Comparison of ENCODE assay signal across 9 cellular contexts in genomic region chr5:170434953-170435605, GRCh38. TPM values are rescaled to one million over a fixed set of nuclear protein-coding genes. Genes with fewer than 3 reads are reported as not detected.
DNase-seq lines count a peak whose midpoint lies in the region; ATAC-seq and TF ChIP-seq lines count a peak whose summit lies in the region.
"Had no signal": no experiment of that assay in that cellular context is flagged by ENCODE, and none has a peak within 500 bp of the region (broad histone marks: within the 10 kb centered on the region; RNA-seq: fewer than 3 reads in every experiment).

No MANE protein-coding gene starts in this region.

- TF ChIP-seq POLR2A in IMR-90 (IDR thresholded peaks at IDR 0.05; ENCODE audit: low read depth, low read length) (no peak), body of pancreas (IDR thresholded peaks at IDR 0.05) (no peak)

- CTCF ChIA-PET in CD8-positive, alpha-beta memory T cell (lab: Charles Lee) = interaction anchor here (0.6 to 1.7 kb wide), 14 partner anchors 9 to 245 kb away, joined by 3 to 10 read pairs (median 4); no protein-coding TSS in a partner anchor
- CTCF ChIA-PET in IMR-90 (lab: Yijun Ruan, JAX) = interaction anchor here (0.6 to 2.6 kb wide), 7 partner anchors 9 to 200 kb away, joined by 3 to 13 read pairs (median 4); no protein-coding TSS in a partner anchor

- H3K36me3 Mint-ChIP-seq in CD8-positive, alpha-beta memory T cell = peaks cover 0 to 3% (median 0%) of the 10 kb centered on the region in 3 donors

- no peak overlapping the region for H2AK9ac ChIP-seq in IMR-90 (replicated peaks; ENCODE audit: low read depth, low read length, poor library complexity)

- H3K36me3 ChIP-seq in CD8-positive, alpha-beta memory T cell (ENCODE audit: insufficient read depth, low read length) = no peaks in the 10 kb centered on the region
- no peaks in the 10 kb centered on the region for H3K36me3 ChIP-seq in IMR-90 (ENCODE audit: control insufficient read depth, insufficient read depth, low read length)
- H3K36me3 ChIP-seq in body of pancreas (replicated peaks in 1 of 2; ENCODE audit: insufficient read depth in 1 of 2, low read depth in 2 of 2) = no peaks in the 10 kb centered on the region
- no peaks in the 10 kb centered on the region for H3K36me3 ChIP-seq in iPS DF 6.9 (ENCODE audit: control insufficient read depth, insufficient read depth, low read length)

- peaks cover 2 to 14% of the 10 kb centered on the region in 2 donors for H3K27me3 Mint-ChIP-seq in CD8-positive, alpha-beta memory T cell

- WGBS in IMR-90 (ENCODE audit: extremely low coverage in 2 of 2, insufficient read length in 1 of 2), 2 experiments = 11% methylated on average over 5 of the region's 16 CpGs; no CpG with 5 or more reads in 1 of the 2 experiments
- 32 to 42% methylated on average over 12 to 16 of the region's 16 CpGs for WGBS in body of pancreas, 2 donors
- no CpG with 5 or more reads among the region's 16 CpGs for WGBS in iPS DF 6.9 (ENCODE audit: insufficient coverage, insufficient read length)

- peak; percentile 16 to 56 (median 36) for DNase-seq in CD8-positive, alpha-beta memory T cell
- DNase-seq in IMR-90 (peak; percentile 37), T-helper 9 cell (peak; percentile 27), body of pancreas (peak; percentile 61 to 70 (median 64)), iPS DF 6.9 (ENCODE audit: low read depth, low spot score) (peak; percentile 47), NCI-H187 treated with DMSO at 0.1 percent for 48 hours (lab: John Stamatoyannopoulos, UW) (no peak)
- peak; percentile 58 for DNase-seq in stimulated activated CD4-positive, alpha-beta T cell treated with anti-CD3 and anti-CD28 coated beads, Interleukin-12 subunit alpha, Interleukin-12 subunit beta, amount 100 ng/mL, for 4 hours

- peaks cover 0 to 2% (median 0%) of the 10 kb centered on the region in 3 donors for H3K4me1 Mint-ChIP-seq in CD8-positive, alpha-beta memory T cell

- no peak overlapping the region for H3K4me2 ChIP-seq in IMR-90 (ENCODE audit: low read depth, low read length)

- H2BK5ac ChIP-seq in IMR-90 (ENCODE audit: low read depth, low read length, poor library complexity, severe bottlenecking) = no peak overlapping the region

- peak; percentile 96 for TF ChIP-seq CTCF in IMR-90 (conservative IDR thresholded peaks at IDR 0.05; ENCODE audit: low read depth, low read length)
- peak; percentile 89 to 96 (median 92) for TF ChIP-seq CTCF in body of pancreas (IDR thresholded peaks at IDR 0.05)

- no peak overlapping the region for H2BK120ac ChIP-seq in IMR-90 (ENCODE audit: low read depth, low read length)

- no peak overlapping the region for H3K27ac ChIP-seq in CD8-positive, alpha-beta memory T cell (ENCODE audit: low read depth, low read length)
- no peak overlapping the region for H3K27ac ChIP-seq in IMR-90 (ENCODE audit: insufficient read depth, low read length)
- H3K27ac ChIP-seq in body of pancreas = no peak overlapping the region
- no peak overlapping the region for H3K27ac ChIP-seq in iPS DF 6.9 (ENCODE audit: low read length)

- H3K9me1 ChIP-seq in IMR-90 (ENCODE audit: insufficient read depth, low read length) = no peaks in the 10 kb centered on the region

- no peak overlapping the region for H2BK15ac ChIP-seq in IMR-90 (ENCODE audit: low read depth, low read length)

- dilution Hi-C loops in IMR-90 (cut with HindIII; ENCODE audit: low sequenced_read_pairs, unreplicated experiment) = no loop called here

- peak; percentile 97 for TF ChIP-seq RAD21 in IMR-90 (IDR thresholded peaks at IDR 0.05; ENCODE audit: low read length)

- no peak overlapping the region for H2AK5ac ChIP-seq in IMR-90 (ENCODE audit: low read depth, low read length)

- intact Hi-C loops in IMR-90 (cut with micrococcal nuclease) (loop anchor here (1.0 to 10.0 kb wide), 3 partner anchors 188 to 360 kb away; no protein-coding TSS in a partner anchor), body of pancreas (cut with DNase I) (loop anchor here (5.0 kb wide), 1 partner anchor 192 kb away; no protein-coding TSS in a partner anchor)

- no peak overlapping the region for H2BK20ac ChIP-seq in IMR-90 (ENCODE audit: low read depth, low read length)

- in situ Hi-C loops in IMR-90 (cut with MboI; ENCODE audit: low sequenced_read_pairs) = no loop called here

- H3K79me1 ChIP-seq in IMR-90 (ENCODE audit: low read depth in 1 of 2, low read length in 2 of 2) = no peaks in the 10 kb centered on the region

- H3K9ac ChIP-seq in IMR-90 (ENCODE audit: low read depth, low read length) = no peak overlapping the region

- H4K5ac ChIP-seq in IMR-90 (ENCODE audit: low read depth, low read length) = no peak overlapping the region

- POLR2A ChIA-PET in CD8-positive, alpha-beta memory T cell (lab: Charles Lee) = no interaction called here
- POLR2A ChIA-PET in IMR-90 (lab: Charles Lee; ENCODE audit: unreplicated experiment) = no interaction called here

- ATAC-seq in GM19452 (IDR thresholded peaks at IDR 0.05; ENCODE audit: unreplicated experiment) (peak; percentile 80), IMR-90 (ENCODE audit: low read depth) (peak; percentile 99), body of pancreas (peak; percentile 77)

- no peak overlapping the region for H4K8ac ChIP-seq in IMR-90 (ENCODE audit: low read depth in 2 of 2, low read length in 2 of 2)

- H4K91ac ChIP-seq in IMR-90 (ENCODE audit: insufficient read depth, low read depth, low read length) = no peak overlapping the region

- H3K9me3 ChIP-seq in CD8-positive, alpha-beta memory T cell (ENCODE audit: low read length) = no peaks in the 10 kb centered on the region
- H3K9me3 ChIP-seq in IMR-90 (ENCODE audit: control insufficient read depth, insufficient read depth, low read length) (no peaks in the 10 kb centered on the region), body of pancreas (peaks cover 0 to 4% (median 0%) of the 10 kb centered on the region in 3 donors), iPS DF 6.9 (ENCODE audit: control insufficient read depth, insufficient read depth, low read length) (no peaks in the 10 kb centered on the region)

- no peaks in the 10 kb centered on the region for H4K20me1 ChIP-seq in IMR-90 (ENCODE audit: insufficient read depth, low read length)

- peak overlapping the region in 1 of 8 donors; percentile 78 for H3K27ac Mint-ChIP-seq in CD8-positive, alpha-beta memory T cell

- H3K56ac ChIP-seq in IMR-90 (ENCODE audit: extremely low read depth, insufficient read depth, low read length) = no peak overlapping the region

- no peaks in the 10 kb centered on the region for H3K27me3 ChIP-seq in CD8-positive, alpha-beta memory T cell (ENCODE audit: insufficient read depth, low read length, poor library complexity, severe bottlenecking)
- H3K27me3 ChIP-seq in IMR-90 (ENCODE audit: control insufficient read depth, insufficient read depth, low read length) = no peaks in the 10 kb centered on the region; the same call in 1 of the 2 replicates
- H3K27me3 ChIP-seq in body of pancreas = no peaks in the 10 kb centered on the region
- H3K27me3 ChIP-seq in iPS DF 6.9 (ENCODE audit: control insufficient read depth, insufficient read depth, low read length) = no peaks in the 10 kb centered on the region

- H3K4me3 Mint-ChIP-seq in CD8-positive, alpha-beta memory T cell = no peak overlapping the region

- H3K9me3 Mint-ChIP-seq in CD8-positive, alpha-beta memory T cell = no peaks in the 10 kb centered on the region

- H3K18ac ChIP-seq in IMR-90 (ENCODE audit: low read depth, low read length) = no peak overlapping the region

- no peak overlapping the region for H3K4me3 ChIP-seq in CD8-positive, alpha-beta memory T cell (ENCODE audit: low read length)
- no peak overlapping the region for H3K4me3 ChIP-seq in IMR-90 (ENCODE audit: insufficient read depth, low read depth, low read length)
- no peak overlapping the region for H3K4me3 ChIP-seq in body of pancreas
- no peak overlapping the region for H3K4me3 ChIP-seq in iPS DF 6.9 (ENCODE audit: low read length)

- peak overlapping the region; percentile 3 for H2AFZ ChIP-seq in IMR-90 (replicated peaks; ENCODE audit: low read length, poor library complexity)

- no TSS peak for BruUV-seq in IMR-90 (replicated peaks; lab: Mats Ljungman, UMichigan)

- H3K23ac ChIP-seq in IMR-90 (ENCODE audit: low read depth, low read length) = no peak overlapping the region

- no peaks in the 10 kb centered on the region for H3K4me1 ChIP-seq in CD8-positive, alpha-beta memory T cell (ENCODE audit: insufficient read depth, low read length)
- H3K4me1 ChIP-seq in IMR-90 (ENCODE audit: control insufficient read depth, insufficient read depth, low read length) (no peaks in the 10 kb centered on the region), body of pancreas (no peaks in the 10 kb centered on the region), iPS DF 6.9 (ENCODE audit: control insufficient read depth, insufficient read depth, low read length) (peaks cover 6% of the 10 kb centered on the region)

- H3K14ac ChIP-seq in IMR-90 (replicated peaks; ENCODE audit: low read depth, low read length) = no peak overlapping the region

- H3K4ac ChIP-seq in IMR-90 (ENCODE audit: low read depth, low read length) = no peak overlapping the region

TF ChIP-seq in IMR-90, 13 proteins besides CTCF, POLR2A, EP300 and RAD21:
- TF ChIP-seq NFE2L2 (IDR thresholded peaks at IDR 0.05; ENCODE audit: low read depth, low read length) = no peak
- TF ChIP-seq, protein P1, sequence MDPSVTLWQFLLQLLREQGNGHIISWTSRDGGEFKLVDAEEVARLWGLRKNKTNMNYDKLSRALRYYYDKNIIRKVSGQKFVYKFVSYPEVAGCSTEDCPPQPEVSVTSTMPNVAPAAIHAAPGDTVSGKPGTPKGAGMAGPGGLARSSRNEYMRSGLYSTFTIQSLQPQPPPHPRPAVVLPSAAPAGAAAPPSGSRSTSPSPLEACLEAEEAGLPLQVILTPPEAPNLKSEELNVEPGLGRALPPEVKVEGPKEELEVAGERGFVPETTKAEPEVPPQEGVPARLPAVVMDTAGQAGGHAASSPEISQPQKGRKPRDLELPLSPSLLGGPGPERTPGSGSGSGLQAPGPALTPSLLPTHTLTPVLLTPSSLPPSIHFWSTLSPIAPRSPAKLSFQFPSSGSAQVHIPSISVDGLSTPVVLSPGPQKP (IDR thresholded peaks at IDR 0.05; ENCODE audit: borderline replicate concordance, low read depth, low read length) = no peak
- peak; percentile 96 for TF ChIP-seq SMC3 (IDR thresholded peaks at IDR 0.05; ENCODE audit: low read depth, low read length)
TF ChIP-seq in IMR-90: peak in this region for 1.

RNA-seq across cellular contexts. Expression of gene KCNMB1, which starts 45.9 kb away (rescaled TPM):
- total RNA-seq in CD8-positive, alpha-beta memory T cell = not detected
- not detected for polyA plus RNA-seq in CD8-positive, alpha-beta memory T cell
- not detected in 2 replicates for total RNA-seq in IMR-90 (2012; rRNA removed)
- not detected in 2 replicates for polyA plus RNA-seq in IMR-90 (2012; rRNA removed)
- polyA plus RNA-seq in IMR-90 (2012; cell fraction: cytosol; rRNA removed) = not detected in 2 replicates
- not detected in 2 replicates for polyA plus RNA-seq in IMR-90 (2012; cell fraction: nucleus; rRNA removed; ENCODE audit: low replicate concordance)
- under 1 TPM in 1 of 2 donors, not detected in 1; 0.99 TPM for total RNA-seq in body of pancreas
- total RNA-seq: T-helper 2 cell treated with Interferon-gamma antibody and Interleukin-4, amounts not matched to agents 100 ng/mL and 5 ng/mL, for 36 hours had no signal
